Comparison of ENCODE assay signal across 8 cellular contexts in the genomic region with DNA sequence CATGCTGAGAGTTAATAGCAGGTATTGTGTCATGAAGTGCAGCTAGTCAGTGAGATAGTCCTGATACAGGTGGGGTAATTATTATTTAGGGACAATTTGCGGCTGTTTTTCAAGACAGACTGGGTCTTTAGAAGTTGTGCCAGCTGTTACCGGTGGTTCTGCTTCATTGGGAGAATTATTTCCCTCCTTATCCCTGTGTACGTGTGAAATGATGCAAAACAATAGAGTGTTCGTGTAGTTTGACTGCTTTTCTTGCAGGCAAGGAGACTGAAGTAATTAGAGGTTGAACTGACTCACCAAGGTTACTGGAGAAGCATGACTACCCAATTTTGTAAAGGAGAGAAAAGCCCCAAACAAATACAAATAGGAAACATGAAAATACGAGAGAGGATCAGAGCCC.
DNase-seq lines count a peak whose midpoint lies in the region; ATAC-seq, FAIRE-seq and TF ChIP-seq lines count a peak whose summit lies in the region.

No MANE protein-coding gene starts in this region.

- peaks cover 0 to 4% (median 0%) of the 10 kb centered on the region in 11 donors for H3K9me3 ChIP-seq in heart right ventricle
- H3K9me3 ChIP-seq in adrenal gland (replicated peaks in 1 of 3), result no peaks in the 10 kb centered on the region
- H3K9me3 ChIP-seq in HepG2 (ENCODE audit: low read length), result peaks cover 7% of the 10 kb centered on the region; the same call in 1 of the 2 replicates
- no peaks in the 10 kb centered on the region for H3K9me3 ChIP-seq in upper lobe of right lung

- H4K20me1 ChIP-seq in HepG2 (ENCODE audit: insufficient read depth, low read length), result no peaks in the 10 kb centered on the region

- ATAC-seq in heart right ventricle, result no peak
- no peak for ATAC-seq in left ventricle myocardium superior
- no peak for ATAC-seq in HepG2
- no peak for ATAC-seq in upper lobe of right lung
- ATAC-seq in HG02678 (IDR thresholded peaks at IDR 0.05; ENCODE audit: unreplicated experiment), result no peak
- ATAC-seq in HG03025 (IDR thresholded peaks at IDR 0.05; ENCODE audit: low FRiP score, unreplicated experiment), result no peak

- H3K4me2 ChIP-seq in HepG2 (ENCODE audit: low read depth, low read length), result peak overlapping the region; percentile 79

- no peak overlapping the region for H2AFZ ChIP-seq in HepG2 (ENCODE audit: low read length)

- H3K27ac ChIP-seq in heart right ventricle (peak overlapping the region in 9 of 10 donors; percentile 78 to 95 (median 93)), adrenal gland (peak overlapping the region; percentile 92 to 99 (median 98)), HepG2 (ENCODE audit: extremely low read length, insufficient read depth, low read length) (no peak overlapping the region), upper lobe of right lung (peak overlapping the region; percentile 90)

- in situ Hi-C loops in HepG2 (cut with HindIII; ENCODE audit: extremely low pct_ligation_motif_present, low pct_unique_long_range_greater_than_20kb), result no loop called here

- TF ChIP-seq RAD21 in HepG2 (CRISPR knock-in tag; IDR thresholded peaks at IDR 0.05), result no peak

- TF ChIP-seq EP300 in HepG2 (IDR thresholded peaks at IDR 0.05; ENCODE audit: low read depth in 2 of 2, low read length in 2 of 2) (no peak), HepG2 (CRISPR knock-in tag; IDR thresholded peaks at IDR 0.05; ENCODE audit: borderline replicate concordance) (no peak)

- H3K4me3 ChIP-seq in heart right ventricle (peak overlapping the region in 1 of 10 donors; percentile 50), adrenal gland (no peak overlapping the region), HepG2 (replicated peaks in 1 of 3; ENCODE audit: insufficient read depth in 1 of 3, low read depth in 2 of 3, low read length in 3 of 3) (peak overlapping the region in 2 of 3 experiments; percentile 43 to 71; a peak in 2 of 6 replicates), upper lobe of right lung (no peak overlapping the region)

- no TSS peak for BruUV-seq in HepG2 (replicated peaks; lab: Mats Ljungman, UMichigan)

- H3K4me1 ChIP-seq in heart right ventricle (peaks cover 0 to 34% (median 8%) of the 10 kb centered on the region in 9 donors), adrenal gland (replicated peaks in 1 of 2) (peaks cover 6 to 20% of the 10 kb centered on the region in 2 donors), HepG2 (ENCODE audit: insufficient read depth, low read length) (peaks cover 32% of the 10 kb centered on the region), upper lobe of right lung (peaks cover 5% of the 10 kb centered on the region)

- WGBS in heart right ventricle, 2 donors, result 39 to 46% methylated on average over 5 of the region's 5 CpGs
- 27 to 39% (median 33%) methylated on average over 5 of the region's 5 CpGs for WGBS in adrenal gland, 4 donors
- WGBS in HepG2 (ENCODE audit: low lambda C conversion rate), result 65% methylated on average over 5 of the region's 5 CpGs

- TF ChIP-seq CTCF in heart right ventricle (IDR thresholded peaks at IDR 0.05) (no peak), adrenal gland (IDR thresholded peaks at IDR 0.05) (no peak), HepG2 (CRISPR knock-in tag; IDR thresholded peaks at IDR 0.05) (no peak), upper lobe of right lung (IDR thresholded peaks at IDR 0.05) (no peak)

- no peak for FAIRE-seq in HepG2 (lab: Jason Lieb, UNC)

- H3K36me3 ChIP-seq in heart right ventricle, result no peaks in the 10 kb centered on the region
- H3K36me3 ChIP-seq in adrenal gland (replicated peaks in 1 of 2), result no peaks in the 10 kb centered on the region
- H3K36me3 ChIP-seq in HepG2 (replicated peaks in 1 of 2; ENCODE audit: control insufficient read depth in 1 of 2, insufficient read depth in 2 of 2, low read length in 2 of 2), result no peaks in the 10 kb centered on the region
- H3K36me3 ChIP-seq in upper lobe of right lung, result no peaks in the 10 kb centered on the region

- H3K27me3 ChIP-seq in heart right ventricle, result no peaks in the 10 kb centered on the region
- H3K27me3 ChIP-seq in adrenal gland, result no peaks in the 10 kb centered on the region
- no peaks in the 10 kb centered on the region for H3K27me3 ChIP-seq in HepG2 (ENCODE audit: control insufficient read depth in 1 of 2, insufficient read depth in 2 of 2, low read length in 2 of 2)
- H3K27me3 ChIP-seq in upper lobe of right lung, result no peaks in the 10 kb centered on the region

- intact Hi-C loops in heart right ventricle (cut with DNase I), result loop anchor here in 7 of 10 donors (2.0 to 10.0 kb wide), 8 partner anchors 31 to 179 kb away; a partner anchor contains a TSS
- intact Hi-C loops in left ventricle myocardium superior (cut with micrococcal nuclease), result no loop called here
- intact Hi-C loops in adrenal gland (cut with DNase I), result loop anchor here (5.0 kb wide), 1 partner anchor 101 kb away; a partner anchor contains a TSS
- intact Hi-C loops in HepG2 (cut with micrococcal nuclease; ENCODE audit: unreplicated experiment), result no loop called here
- intact Hi-C loops in upper lobe of right lung (cut with DNase I), result no loop called here

- no peak for DNase-seq in heart right ventricle
- no peak for DNase-seq in left ventricle myocardium superior
- DNase-seq in adrenal gland, result peak in 2 of 7 donors; percentile 13 to 23
- no peak for DNase-seq in HepG2 (ENCODE audit: low spot score)
- DNase-seq in upper lobe of right lung, result no peak
- no peak for DNase-seq in T1000 (lab: John Stamatoyannopoulos, UW)

- no peak overlapping the region for H3K9ac ChIP-seq in HepG2 (ENCODE audit: insufficient read depth, low read depth, low read length)

- TF ChIP-seq POLR2A in adrenal gland (IDR thresholded peaks at IDR 0.05), result peak in 1 of 2 donors; percentile 43
- TF ChIP-seq POLR2A in HepG2 (IDR thresholded peaks at IDR 0.05; ENCODE audit: insufficient read depth in 1 of 2, low read depth in 2 of 2, low read length in 2 of 2), result no peak

- POLR2A ChIA-PET in HepG2 (lab: Yijun Ruan, JAX), result no interaction called here

- CTCF ChIA-PET in HepG2 (lab: Yijun Ruan, JAX; ENCODE audit: low intra/inter-chr PET ratio, low total read pairs), result no interaction called here

- H3K79me2 ChIP-seq in HepG2 (ENCODE audit: insufficient read depth, low read length), result no peaks in the 10 kb centered on the region

TF ChIP-seq in HepG2, 621 proteins besides CTCF, POLR2A, EP300 and RAD21:
- TF ChIP-seq CREM (IDR thresholded peaks at IDR 0.05), result 0 out of 2 replicates have a peak, but pooled peaks have one; percentile 1
- TF ChIP-seq CREM (CRISPR knock-in tag; IDR thresholded peaks at IDR 0.05), result no peak
- TF ChIP-seq RELA (CRISPR knock-in tag; IDR thresholded peaks at IDR 0.05), result no peak
- TF ChIP-seq ZNF670 (CRISPR knock-in tag; IDR thresholded peaks at IDR 0.05; ENCODE audit: borderline replicate concordance), result 0 out of 2 replicates have a peak, but pooled peaks have one; percentile 8

Comparison
In these comparisons a context has a peak if more than half of its experiments do, and no peak if none do; other contexts are left out.
1. intact Hi-C loops: an anchor here in heart right ventricle (2.0 to 10.0 kb wide) and adrenal gland (5.0 kb wide); none called in left ventricle myocardium superior, HepG2 and upper lobe of right lung.
2. H3K4me3 ChIP-seq: peak in HepG2 (2 of 3); none in adrenal gland (0 of 4) and upper lobe of right lung (single experiment).